ENCODE assay signal across 23 cellular contexts in genomic region chr7:55483061-55483460, GRCh38.
DNase-seq lines count a peak whose midpoint lies in the region; ATAC-seq and TF ChIP-seq lines count a peak whose summit lies in the region.
"Had no signal": no experiment of that assay in that cellular context is flagged by ENCODE, and none has a peak within 500 bp of the region (broad histone marks: within the 10 kb centered on the region; RNA-seq: fewer than 3 reads in every experiment).

No MANE protein-coding gene starts in this region.

- no peak overlapping the region for H3K27ac ChIP-seq in CD8-positive, alpha-beta T cell (ENCODE audit: low read depth, low read length)
- H3K27ac ChIP-seq: C4-2B, psoas muscle, vagina had no signal

- peaks cover 64% of the 10 kb centered on the region for H3K4me1 Mint-ChIP-seq in CD8-positive, alpha-beta T cell (ENCODE audit: low read depth)
- H3K4me1 Mint-ChIP-seq in memory B cell: peaks cover 27% of the 10 kb centered on the region

- H3K4me1 ChIP-seq in CD8-positive, alpha-beta T cell (ENCODE audit: insufficient read depth, low read length): peaks cover 11% of the 10 kb centered on the region
- H3K4me1 ChIP-seq: vagina had no signal

- H3K36me3 Mint-ChIP-seq in CD8-positive, alpha-beta T cell: peaks cover 64% of the 10 kb centered on the region
- peaks cover 40% of the 10 kb centered on the region for H3K36me3 Mint-ChIP-seq in memory B cell

- no peak overlapping the region for H3K4me3 ChIP-seq in CD8-positive, alpha-beta T cell (ENCODE audit: low read depth, low read length)
- H3K4me3 ChIP-seq: psoas muscle, vagina had no signal

- peak; percentile 1 for DNase-seq in activated CD4-positive, alpha-beta T cell treated with anti-CD3 and anti-CD28 coated beads for 48 hours
- no peak for DNase-seq in activated CD4-positive, alpha-beta T cell treated with anti-CD3 and anti-CD28 coated beads, Interleukin-2, amount 50 U/mL, for 1 hour
- peak in 1 of 7 experiments; percentile 9 for DNase-seq in CD8-positive, alpha-beta T cell
- DNase-seq in NCI-H146 treated with DMSO at 0.1 percent for 48 hours (lab: John Stamatoyannopoulos, UW; ENCODE audit: unreplicated experiment): peak; percentile 34
- no peak for DNase-seq in memory B cell (ENCODE audit: low spot score in 2 of 2)
- DNase-seq in RKO (ENCODE audit: low spot score): no peak
- no peak for DNase-seq in cardiac septum (ENCODE audit: low spot score)
- DNase-seq: activated effector memory CD4-positive, alpha-beta T cell treated with anti-CD3 and anti-CD28 coated beads, Interleukin-2, amount 50 U/mL, for 16 hours; aorta; effector CD4-positive, alpha-beta T cell; IMR-90; midbrain; NCI-H2029 treated with DMSO at 0.1 percent for 48 hours; NCI-H510A treated with DMSO at 0.1 percent for 48 hours; psoas muscle; Right ventricle myocardium superior; small intestine; stimulated activated CD4-positive, alpha-beta T cell treated with anti-CD3 and anti-CD28 coated beads, Interleukin-4, amount 100 ng/mL, for 4 hours; SW 1271 had no signal

- H3K27me3 Mint-ChIP-seq in CD8-positive, alpha-beta T cell (ENCODE audit: low read depth): no peaks in the 10 kb centered on the region
- H3K27me3 Mint-ChIP-seq in memory B cell: no peaks in the 10 kb centered on the region

- CTCF ChIA-PET in CD8-positive, alpha-beta T cell (lab: Charles Lee): no interaction called here

- no peaks in the 10 kb centered on the region for H3K9me3 Mint-ChIP-seq in CD8-positive, alpha-beta T cell
- no peaks in the 10 kb centered on the region for H3K9me3 Mint-ChIP-seq in memory B cell
- H3K9me3 Mint-ChIP-seq: neural crest cell had no signal

- H3K27ac Mint-ChIP-seq in CD8-positive, alpha-beta T cell: peak overlapping the region; percentile 50
- peak overlapping the region; percentile 77 for H3K27ac Mint-ChIP-seq in memory B cell

- POLR2A ChIA-PET in CD8-positive, alpha-beta T cell (lab: Charles Lee): no interaction called here

- no peaks in the 10 kb centered on the region for H3K36me3 ChIP-seq in CD8-positive, alpha-beta T cell (ENCODE audit: insufficient read depth, low read length)
- H3K36me3 ChIP-seq: vagina had no signal

- no peaks in the 10 kb centered on the region for H3K9me3 ChIP-seq in CD8-positive, alpha-beta T cell (ENCODE audit: low read length)
- H3K9me3 ChIP-seq: psoas muscle, vagina had no signal

- H3K27me3 ChIP-seq in CD8-positive, alpha-beta T cell (ENCODE audit: insufficient read depth, low read length): no peaks in the 10 kb centered on the region
- H3K27me3 ChIP-seq: vagina had no signal

- no peak for ATAC-seq in CD8-positive, alpha-beta T cell
- no peak for ATAC-seq in memory B cell (ENCODE audit: low read depth)
- no peak for ATAC-seq in GM18519 (IDR thresholded peaks at IDR 0.05; ENCODE audit: low FRiP score, unreplicated experiment)
- ATAC-seq: psoas muscle had no signal

- intact Hi-C loops in CD8-positive, alpha-beta T cell (cut with DNase I, micrococcal nuclease): no loop called here
- intact Hi-C loops in cardiac septum (cut with DNase I): no loop called here

- TF ChIP-seq CTCF in CD8-positive, alpha-beta T cell (IDR thresholded peaks at IDR 0.05): no peak

- H3K4me3 Mint-ChIP-seq in CD8-positive, alpha-beta T cell: no peak overlapping the region
- no peak overlapping the region for H3K4me3 Mint-ChIP-seq in memory B cell
- H3K4me3 Mint-ChIP-seq: neural crest cell had no signal

Comparison
In these comparisons a context has a peak if more than half of its experiments do, and no peak if none do; other contexts are left out.
1. DNase-seq: peak in activated CD4-positive, alpha-beta T cell treated with anti-CD3 and anti-CD28 coated beads for 48 hours (single experiment) and NCI-H146 treated with DMSO at 0.1 percent for 48 hours (single experiment); none in activated CD4-positive, alpha-beta T cell treated with anti-CD3 and anti-CD28 coated beads, Interleukin-2, amount 50 U/mL, for 1 hour (single experiment), memory B cell (0 of 2), RKO (single experiment) and cardiac septum (single experiment).